In genomic region chr1:100184536-100184935, GRCh38 we compare ENCODE assay signal across 12 cellular contexts. TPM values are rescaled to one million over a fixed set of nuclear protein-coding genes. Genes with fewer than 3 reads are reported as not detected.
A peak's percentile ranks its signal among the peaks of the same experiment; 100 is the strongest.
DNase-seq lines count a peak whose midpoint lies in the region; ATAC-seq and FAIRE-seq lines count a peak whose summit lies in the region.
"Had no signal": no experiment of that assay in that cellular context is flagged by ENCODE, and none has a peak within 500 bp of the region (broad histone marks: within the 10 kb centered on the region; RNA-seq: fewer than 3 reads in every experiment).

No MANE protein-coding gene starts in this region.

- no peak overlapping the region for H3K27ac Mint-ChIP-seq in CD8-positive, alpha-beta memory T cell
- no peak overlapping the region for H3K27ac Mint-ChIP-seq in natural killer cell treated with Interleukin-12 subunit alpha and Interleukin-12 subunit beta and Interleukin-15 and Interleukin-18, amount 100 ng/mL, for 72 hours
- H3K27ac Mint-ChIP-seq: activated naive CD8-positive, alpha-beta T cell treated with anti-CD3 and anti-CD28 coated beads, Interleukin-2, amount 50 U/mL, for 24 hours had no signal

- H3K27me3 Mint-ChIP-seq in CD8-positive, alpha-beta memory T cell, result peaks cover 0 to 1% of the 10 kb centered on the region in 2 donors
- no peaks in the 10 kb centered on the region for H3K27me3 Mint-ChIP-seq in natural killer cell treated with Interleukin-12 subunit alpha and Interleukin-12 subunit beta and Interleukin-15 and Interleukin-18, amount 100 ng/mL, for 72 hours
- H3K27me3 Mint-ChIP-seq: activated naive CD8-positive, alpha-beta T cell treated with anti-CD3 and anti-CD28 coated beads, Interleukin-2, amount 50 U/mL, for 24 hours had no signal

- ATAC-seq in GM19328 (IDR thresholded peaks at IDR 0.05; ENCODE audit: unreplicated experiment), result peak; percentile 62
- ATAC-seq in HG03103 (IDR thresholded peaks at IDR 0.05; ENCODE audit: low read depth, unreplicated experiment), result peak; percentile 80
- ATAC-seq in right cardiac atrium, result no peak
- ATAC-seq in natural killer cell treated with Interleukin-12 subunit alpha and Interleukin-12 subunit beta and Interleukin-15 and Interleukin-18, amount 100 ng/mL, for 72 hours, result no peak
- ATAC-seq: activated naive CD8-positive, alpha-beta T cell treated with anti-CD3 and anti-CD28 coated beads, Interleukin-2, amount 50 U/mL, for 24 hours had no signal

- H3K4me3 ChIP-seq in CD8-positive, alpha-beta memory T cell (ENCODE audit: low read length), result no peak overlapping the region
- no peak overlapping the region for H3K4me3 ChIP-seq in right cardiac atrium (ENCODE audit: low read length)

- no peaks in the 10 kb centered on the region for H3K4me1 Mint-ChIP-seq in CD8-positive, alpha-beta memory T cell
- H3K4me1 Mint-ChIP-seq in natural killer cell treated with Interleukin-12 subunit alpha and Interleukin-12 subunit beta and Interleukin-15 and Interleukin-18, amount 100 ng/mL, for 72 hours (ENCODE audit: low read depth in 2 of 2), result no peaks in the 10 kb centered on the region

- H3K27ac ChIP-seq in CD8-positive, alpha-beta memory T cell (ENCODE audit: low read depth, low read length), result no peak overlapping the region
- H3K27ac ChIP-seq in right cardiac atrium (ENCODE audit: low read length), result no peak overlapping the region

- peaks cover 0 to 3% (median 3%) of the 10 kb centered on the region in 3 donors for H3K36me3 Mint-ChIP-seq in CD8-positive, alpha-beta memory T cell
- no peaks in the 10 kb centered on the region for H3K36me3 Mint-ChIP-seq in natural killer cell treated with Interleukin-12 subunit alpha and Interleukin-12 subunit beta and Interleukin-15 and Interleukin-18, amount 100 ng/mL, for 72 hours

- WGBS in right cardiac atrium, result 31% methylated on average over 1 of the region's 1 CpG

- H3K4me1 ChIP-seq in CD8-positive, alpha-beta memory T cell (ENCODE audit: insufficient read depth, low read length), result no peaks in the 10 kb centered on the region
- H3K4me1 ChIP-seq in right cardiac atrium (ENCODE audit: control insufficient read depth, insufficient read depth, low read length), result no peaks in the 10 kb centered on the region

- POLR2A ChIA-PET in CD8-positive, alpha-beta memory T cell (lab: Charles Lee), result no interaction called here

- intact Hi-C loops in right cardiac atrium (cut with DNase I), result no loop called here

- peak; percentile 71 for DNase-seq in CMK (ENCODE audit: low read depth)
- DNase-seq in RCC 7860 (ENCODE audit: low spot score), result peak; percentile 38
- no peak for DNase-seq in CD8-positive, alpha-beta memory T cell
- DNase-seq in right cardiac atrium, result no peak
- DNase-seq in stimulated activated CD4-positive, alpha-beta T cell treated with anti-CD3 and anti-CD28 coated beads, Interleukin-4, amount 100 ng/mL, for 4 hours, result no peak
- DNase-seq in natural killer cell treated with Interleukin-12 subunit alpha and Interleukin-12 subunit beta and Interleukin-15 and Interleukin-18, amount 100 ng/mL, for 72 hours (ENCODE audit: low spot score), result no peak
- DNase-seq: activated naive CD8-positive, alpha-beta T cell treated with anti-CD3 and anti-CD28 coated beads, Interleukin-2, amount 50 U/mL, for 24 hours; BE2C; effector memory CD4-positive, alpha-beta T cell; NCI-H524 had no signal

- no peaks in the 10 kb centered on the region for H3K27me3 ChIP-seq in CD8-positive, alpha-beta memory T cell (ENCODE audit: insufficient read depth, low read length, poor library complexity, severe bottlenecking)
- H3K27me3 ChIP-seq in right cardiac atrium (ENCODE audit: control insufficient read depth, insufficient read depth), result no peaks in the 10 kb centered on the region
- H3K27me3 ChIP-seq: BE2C had no signal

- H3K4me3 Mint-ChIP-seq in CD8-positive, alpha-beta memory T cell, result no peak overlapping the region
- H3K4me3 Mint-ChIP-seq in natural killer cell treated with Interleukin-12 subunit alpha and Interleukin-12 subunit beta and Interleukin-15 and Interleukin-18, amount 100 ng/mL, for 72 hours, result no peak overlapping the region
- H3K4me3 Mint-ChIP-seq: activated naive CD8-positive, alpha-beta T cell treated with anti-CD3 and anti-CD28 coated beads, Interleukin-2, amount 50 U/mL, for 24 hours had no signal

- no peaks in the 10 kb centered on the region for H3K36me3 ChIP-seq in CD8-positive, alpha-beta memory T cell (ENCODE audit: insufficient read depth, low read length)
- H3K36me3 ChIP-seq: BE2C had no signal

- CTCF ChIA-PET in CD8-positive, alpha-beta memory T cell (lab: Charles Lee), result no interaction called here

- H3K9me3 Mint-ChIP-seq in CD8-positive, alpha-beta memory T cell, result no peaks in the 10 kb centered on the region
- no peaks in the 10 kb centered on the region for H3K9me3 Mint-ChIP-seq in natural killer cell treated with Interleukin-12 subunit alpha and Interleukin-12 subunit beta and Interleukin-15 and Interleukin-18, amount 100 ng/mL, for 72 hours

- peak; percentile 75 for FAIRE-seq in RCC 7860 (lab: Jason Lieb, UNC)

- no peaks in the 10 kb centered on the region for H3K9me3 ChIP-seq in CD8-positive, alpha-beta memory T cell (ENCODE audit: low read length)
- no peaks in the 10 kb centered on the region for H3K9me3 ChIP-seq in right cardiac atrium (ENCODE audit: control insufficient read depth, low read length)
- H3K9me3 ChIP-seq: BE2C had no signal

RNA-seq across cellular contexts. Expression of gene LRRC39, which starts 6.5 kb away (rescaled TPM):
- under 1 TPM; 0.53 TPM for total RNA-seq in CD8-positive, alpha-beta memory T cell
- polyA plus RNA-seq in CD8-positive, alpha-beta memory T cell, result not detected
- total RNA-seq in right cardiac atrium, result 100 to 1,000 TPM in 2 of 4 donors, 10 to 100 TPM in 2; 54.6 to 155 (median 106) TPM
- polyA plus RNA-seq in right cardiac atrium, result 142 TPM
- under 1 TPM; 0.50 to 1.00 TPM for total RNA-seq in natural killer cell treated with Interleukin-12 subunit alpha and Interleukin-12 subunit beta and Interleukin-15 and Interleukin-18, amount 100 ng/mL, for 72 hours

RNA-seq across cellular contexts. Expression of gene TRMT13, which starts 51.6 kb away (rescaled TPM):
- 10 to 100 TPM; 24.9 to 27.2 TPM for total RNA-seq in CD8-positive, alpha-beta memory T cell
- polyA plus RNA-seq in CD8-positive, alpha-beta memory T cell, result 9.2 TPM
- total RNA-seq in right cardiac atrium, result 1 to 10 TPM; 5.7 to 8.4 (median 7.5) TPM
- polyA plus RNA-seq in right cardiac atrium, result 4.8 TPM
- total RNA-seq in natural killer cell treated with Interleukin-12 subunit alpha and Interleukin-12 subunit beta and Interleukin-15 and Interleukin-18, amount 100 ng/mL, for 72 hours, result 10 to 100 TPM; 19.2 to 21.0 TPM

RNA-seq across cellular contexts. Expression of gene SASS6, which starts 51.8 kb away (rescaled TPM):
- total RNA-seq in CD8-positive, alpha-beta memory T cell, result 10 to 100 TPM; 12.6 to 13.1 TPM
- polyA plus RNA-seq in CD8-positive, alpha-beta memory T cell, result 2.0 TPM
- 1 to 10 TPM; 1.6 to 2.4 (median 2.3) TPM for total RNA-seq in right cardiac atrium
- 1.4 TPM for polyA plus RNA-seq in right cardiac atrium
- 10 to 100 TPM in 1 of 2 donors, 1 to 10 TPM in 1; 8.3 to 14.8 TPM for total RNA-seq in natural killer cell treated with Interleukin-12 subunit alpha and Interleukin-12 subunit beta and Interleukin-15 and Interleukin-18, amount 100 ng/mL, for 72 hours

Comparison
In these comparisons a context has a peak if more than half of its experiments do, and no peak if none do; other contexts are left out.
1. DNase-seq: peak in CMK (single experiment) and RCC 7860 (single experiment); none in CD8-positive, alpha-beta memory T cell (0 of 5), right cardiac atrium (0 of 3), stimulated activated CD4-positive, alpha-beta T cell treated with anti-CD3 and anti-CD28 coated beads, Interleukin-4, amount 100 ng/mL, for 4 hours (0 of 2) and natural killer cell treated with Interleukin-12 subunit alpha and Interleukin-12 subunit beta and Interleukin-15 and Interleukin-18, amount 100 ng/mL, for 72 hours (single experiment).
2. ATAC-seq: peak in GM19328 (single experiment) and HG03103 (single experiment); none in right cardiac atrium (0 of 2) and natural killer cell treated with Interleukin-12 subunit alpha and Interleukin-12 subunit beta and Interleukin-15 and Interleukin-18, amount 100 ng/mL, for 72 hours (0 of 2).
3. RNA of gene LRRC39, which starts 6.5 kb away (total RNA-seq): 54.6 to 155 TPM in right cardiac atrium; 0.50 to 1.00 TPM in natural killer cell treated with Interleukin-12 subunit alpha and Interleukin-12 subunit beta and Interleukin-15 and Interleukin-18, amount 100 ng/mL, for 72 hours and 0.53 TPM in CD8-positive, alpha-beta memory T cell; every median in the first group is over 10 times any median in the second.